In genomic region chr7:34900891-34901493, GRCh38 we compare ENCODE assay signal across 8 cellular contexts.
DNase-seq lines count a peak whose midpoint lies in the region; ATAC-seq, FAIRE-seq and TF ChIP-seq lines count a peak whose summit lies in the region.

No MANE protein-coding gene starts in this region.

- CTCF ChIA-PET in SK-N-SH (lab: Yijun Ruan, JAX): interaction anchor here (1.3 kb wide), 1 partner anchor 177 kb away, joined by 4 read pairs; no protein-coding TSS in a partner anchor

- TF ChIP-seq CTCF in SK-N-SH (IDR thresholded peaks at IDR 0.05) (peak; percentile 41), left lung (IDR thresholded peaks at IDR 0.05) (no peak)

- no peaks in the 10 kb centered on the region for H4K20me1 ChIP-seq in SK-N-SH (ENCODE audit: insufficient read depth)

- ATAC-seq in GM18519 (IDR thresholded peaks at IDR 0.05; ENCODE audit: low FRiP score, unreplicated experiment) (peak; percentile 52), HG02884 (IDR thresholded peaks at IDR 0.05; ENCODE audit: unreplicated experiment) (peak; percentile 70), left lung (peak; percentile 26), HG02840 (IDR thresholded peaks at IDR 0.05; ENCODE audit: low FRiP score, unreplicated experiment) (no peak), GM18870 (IDR thresholded peaks at IDR 0.05; ENCODE audit: unreplicated experiment) (no peak)

- H2AFZ ChIP-seq in SK-N-SH (ENCODE audit: low read depth): no peak overlapping the region

- FAIRE-seq in frontal cortex (lab: Jason Lieb, UNC) (no peak), urothelium cell line (lab: Jason Lieb, UNC) (no peak)

- H3K4me2 ChIP-seq in SK-N-SH: no peak overlapping the region

- no peaks in the 10 kb centered on the region for H3K79me2 ChIP-seq in SK-N-SH (ENCODE audit: insufficient read depth)

- DNase-seq in SK-N-SH (peak; percentile 40), left lung (no peak), frontal cortex (ENCODE audit: low spot score in 2 of 2) (no peak), urothelium cell line (ENCODE audit: low spot score) (no peak)

- H3K4me1 ChIP-seq in SK-N-SH (ENCODE audit: control insufficient read depth in 1 of 2, insufficient read depth in 2 of 2, low read depth in 1 of 2, low read length in 1 of 2) (no peaks in the 10 kb centered on the region), left lung (no peaks in the 10 kb centered on the region)

- H3F3A ChIP-seq in SK-N-SH (replicated peaks; ENCODE audit: insufficient read depth): no peaks in the 10 kb centered on the region

- H3K27ac ChIP-seq in SK-N-SH (ENCODE audit: low read depth in 2 of 2, low read length in 1 of 2): no peak overlapping the region
- no peak overlapping the region for H3K27ac ChIP-seq in left lung

- H3K9me3 ChIP-seq in SK-N-SH (no peaks in the 10 kb centered on the region), left lung (peaks cover 0 to under 1% of the 10 kb centered on the region in 2 donors)

- H3K27me3 ChIP-seq in SK-N-SH (ENCODE audit: insufficient read depth) (peaks cover 20% of the 10 kb centered on the region; the same call in 1 of the 2 replicates), left lung (peaks cover 0 to 8% of the 10 kb centered on the region in 2 donors)

- POLR2A ChIA-PET in SK-N-SH (lab: Yijun Ruan, JAX): no interaction called here

- intact Hi-C loops in left lung (cut with DNase I): no loop called here

- H3K4me3 ChIP-seq in SK-N-SH (ENCODE audit: low read depth in 2 of 2, low read length in 1 of 2) (no peak overlapping the region), left lung (no peak overlapping the region)

- no peak for TF ChIP-seq EP300 in SK-N-SH (IDR thresholded peaks at IDR 0.05; ENCODE audit: borderline replicate concordance in 1 of 2, low read depth in 1 of 2, low read length in 1 of 2)

- no peak overlapping the region for H3K9ac ChIP-seq in SK-N-SH

- 0 out of 2 replicates have a peak, but pooled peaks have one; percentile 11 for TF ChIP-seq RAD21 in SK-N-SH (IDR thresholded peaks at IDR 0.05; ENCODE audit: low read length)

- no peaks in the 10 kb centered on the region for H3K9me2 ChIP-seq in SK-N-SH

- no peaks in the 10 kb centered on the region for H3K36me3 ChIP-seq in SK-N-SH (replicated peaks in 1 of 2; ENCODE audit: control insufficient read depth in 1 of 2, insufficient read depth in 2 of 2, low read length in 1 of 2)
- H3K36me3 ChIP-seq in left lung: no peaks in the 10 kb centered on the region

- WGBS in SK-N-SH (ENCODE audit: low lambda C conversion rate): 74% methylated on average over 4 of the region's 4 CpGs

TF ChIP-seq in SK-N-SH, 30 proteins besides CTCF, POLR2A, EP300 and RAD21:
- TF ChIP-seq RXRA (IDR thresholded peaks at IDR 0.05; ENCODE audit: borderline replicate concordance, low read depth) (no peak), FOSL2 (IDR thresholded peaks at IDR 0.05; ENCODE audit: borderline replicate concordance, low read depth) (no peak), SMC3 (IDR thresholded peaks at IDR 0.05; ENCODE audit: low read depth, low read length) (no peak), MEF2A (IDR thresholded peaks at IDR 0.05; ENCODE audit: borderline replicate concordance, low read depth) (no peak)

Comparison
In these comparisons a context has a peak if more than half of its experiments do, and no peak if none do; other contexts are left out.
1. ATAC-seq: peak in GM18519 (single experiment), HG02884 (single experiment) and left lung (single experiment); none in HG02840 (single experiment) and GM18870 (single experiment).